In genomic region chr3:53226841-53227407, GRCh38 we compare ENCODE assay signal across 21 cellular contexts.
"Had no signal": no experiment of that assay in that cellular context is flagged by ENCODE, and none has a peak within 500 bp of the region (broad histone marks: within the 10 kb centered on the region; RNA-seq: fewer than 3 reads in every experiment).

No MANE protein-coding gene starts in this region.

- H3K27ac ChIP-seq: esophagus squamous epithelium, thyroid gland, vagina had no signal

- H3K4me3 Mint-ChIP-seq: activated B cell treated with CpG ODN at 0.5 μM for 24 hours; activated CD4-positive, alpha-beta T cell treated with anti-CD3 and anti-CD28 coated beads, Interleukin-2, amount 10 ng/mL, durations not matched to agents 7 days and 5 days; activated CD8-positive, alpha-beta memory T cell treated with anti-CD3 and anti-CD28 coated beads, Interleukin-2, amount 10 ng/mL, durations not matched to agents 7 days and 5 days; activated naive CD8-positive, alpha-beta T cell; brain; naive thymus-derived CD8-positive, alpha-beta T cell; T-helper 1 cell treated with Interleukin-12 subunit alpha and Interleukin-12 subunit beta and Interleukin-4 antibody, amounts not matched to agents 30 μg/mL and 1 μg/mL, for 36 hours had no signal

- H3K27ac Mint-ChIP-seq: activated B cell treated with CpG ODN at 0.5 μM for 24 hours; activated CD4-positive, alpha-beta T cell treated with anti-CD3 and anti-CD28 coated beads, Interleukin-2, amount 10 ng/mL, durations not matched to agents 7 days and 5 days; activated CD8-positive, alpha-beta memory T cell treated with anti-CD3 and anti-CD28 coated beads, Interleukin-2, amount 10 ng/mL, durations not matched to agents 7 days and 5 days; activated naive CD8-positive, alpha-beta T cell; T-helper 1 cell treated with Interleukin-12 subunit alpha and Interleukin-12 subunit beta and Interleukin-4 antibody, amounts not matched to agents 30 μg/mL and 1 μg/mL, for 36 hours had no signal

- H3K4me3 ChIP-seq: esophagus squamous epithelium, mucosa of descending colon, thyroid gland, vagina had no signal

- H3K4me1 ChIP-seq: esophagus squamous epithelium, thyroid gland, vagina had no signal

- ATAC-seq: activated CD8-positive, alpha-beta memory T cell treated with anti-CD3 and anti-CD28 coated beads, Interleukin-2, amount 10 ng/mL, durations not matched to agents 7 days and 5 days; left cardiac atrium; mucosa of descending colon; naive thymus-derived CD8-positive, alpha-beta T cell had no signal

- H3K27me3 ChIP-seq: esophagus squamous epithelium, thyroid gland, vagina had no signal

- H3K27me3 Mint-ChIP-seq: activated B cell treated with CpG ODN at 0.5 μM for 24 hours; activated CD4-positive, alpha-beta T cell treated with anti-CD3 and anti-CD28 coated beads, Interleukin-2, amount 10 ng/mL, durations not matched to agents 7 days and 5 days; activated CD8-positive, alpha-beta memory T cell treated with anti-CD3 and anti-CD28 coated beads, Interleukin-2, amount 10 ng/mL, durations not matched to agents 7 days and 5 days; activated naive CD8-positive, alpha-beta T cell; brain; naive thymus-derived CD8-positive, alpha-beta T cell had no signal

- H3K9me3 Mint-ChIP-seq: activated B cell treated with CpG ODN at 0.5 μM for 24 hours; activated CD4-positive, alpha-beta T cell treated with anti-CD3 and anti-CD28 coated beads, Interleukin-2, amount 10 ng/mL, durations not matched to agents 7 days and 5 days; brain; naive thymus-derived CD8-positive, alpha-beta T cell; T-helper 1 cell treated with Interleukin-12 subunit alpha and Interleukin-12 subunit beta and Interleukin-4 antibody, amounts not matched to agents 30 μg/mL and 1 μg/mL, for 36 hours had no signal

- H3K4me1 Mint-ChIP-seq: activated B cell treated with CpG ODN at 0.5 μM for 24 hours; activated CD4-positive, alpha-beta T cell treated with anti-CD3 and anti-CD28 coated beads, Interleukin-2, amount 10 ng/mL, durations not matched to agents 7 days and 5 days; activated CD8-positive, alpha-beta memory T cell treated with anti-CD3 and anti-CD28 coated beads, Interleukin-2, amount 10 ng/mL, durations not matched to agents 7 days and 5 days; brain; naive thymus-derived CD8-positive, alpha-beta T cell had no signal

- DNase-seq: activated B cell treated with CpG ODN at 0.5 μM for 24 hours; activated CD4-positive, alpha-beta T cell treated with anti-CD3 and anti-CD28 coated beads, Interleukin-2, amount 10 ng/mL, durations not matched to agents 7 days and 5 days; activated CD8-positive, alpha-beta memory T cell treated with anti-CD3 and anti-CD28 coated beads, Interleukin-2, amount 10 ng/mL, durations not matched to agents 7 days and 5 days; activated gamma-delta T cell; activated T-cell treated with anti-CD3 and anti-CD28 coated beads, Interleukin-2, amount 50 U/mL, for 48 hours; amygdala; cerebellar nuclear complex; esophagus squamous epithelium; foreskin fibroblast; left cardiac atrium; mammary epithelial cell; mucosa of descending colon; naive thymus-derived CD8-positive, alpha-beta T cell; occipital lobe; stimulated activated CD4-positive, alpha-beta T cell treated with anti-CD3 and anti-CD28 coated beads, Interleukin-15, amount 100 ng/mL, for 24 hours; stimulated activated CD4-positive, alpha-beta T cell treated with anti-CD3 and anti-CD28 coated beads, Interleukin-4, amount 100 ng/mL, for 24 hours; thyroid gland had no signal

- H3K9me3 ChIP-seq: esophagus squamous epithelium, mucosa of descending colon, thyroid gland, vagina had no signal

- H3K36me3 Mint-ChIP-seq: activated naive CD8-positive, alpha-beta T cell had no signal
